ENCODE assay signal across 1 cellular context in genomic region chr3:164498917-164499316, GRCh38.
TF ChIP-seq lines count a peak whose summit lies in the region.

No MANE protein-coding gene starts in this region.

TF ChIP-seq in HepG2, 621 proteins besides CTCF, POLR2A, EP300 and RAD21 (continued from another document and continues in another):
- TF ChIP-seq, protein P1, sequence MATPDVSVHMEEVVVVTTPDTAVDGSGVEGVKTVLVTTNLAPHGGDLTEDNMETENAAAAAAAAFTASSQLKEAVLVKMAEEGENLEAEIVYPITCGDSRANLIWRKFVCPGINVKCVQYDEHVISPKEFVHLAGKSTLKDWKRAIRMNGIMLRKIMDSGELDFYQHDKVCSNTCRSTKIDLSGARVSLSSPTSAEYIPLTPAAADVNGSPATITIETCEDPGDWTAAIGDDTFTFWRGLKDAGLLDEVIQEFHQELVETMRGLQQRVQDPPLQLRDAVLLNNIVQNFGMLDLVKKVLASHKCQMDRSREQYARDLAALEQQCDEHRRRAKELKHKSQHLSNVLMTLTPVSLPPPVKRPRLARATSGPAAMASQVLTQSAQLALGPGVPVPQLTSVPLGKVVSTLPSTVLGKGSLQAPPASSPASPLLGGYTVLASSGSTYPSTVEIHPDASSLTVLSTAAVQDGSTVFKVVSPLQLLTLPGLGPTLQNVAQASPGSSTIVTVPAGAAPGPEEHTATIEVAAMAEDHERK (CRISPR knock-in tag; IDR thresholded peaks at IDR 0.05; ENCODE audit: low read depth), result no peak
- no peak for TF ChIP-seq IKZF1 (IDR thresholded peaks at IDR 0.05)
- no peak; the same call in 1 of the 2 replicates for TF ChIP-seq NR2F6 (IDR thresholded peaks at IDR 0.05)
- TF ChIP-seq NR2F6 (CRISPR knock-in tag; IDR thresholded peaks at IDR 0.05), result no peak
- TF ChIP-seq HINFP (CRISPR knock-in tag; IDR thresholded peaks at IDR 0.05; ENCODE audit: low read depth), result no peak
- no peak for TF ChIP-seq KAT2B (IDR thresholded peaks at IDR 0.05; ENCODE audit: borderline replicate concordance, low read depth, low read length)
- TF ChIP-seq ZNF816 (CRISPR knock-in tag; IDR thresholded peaks at IDR 0.05; ENCODE audit: borderline replicate concordance), result no peak
- no peak for TF ChIP-seq NKX3-1 (CRISPR knock-in tag; IDR thresholded peaks at IDR 0.05)
- TF ChIP-seq MED1 (CRISPR knock-in tag; IDR thresholded peaks at IDR 0.05), result peak; percentile 40
- no peak for TF ChIP-seq ZBTB7A (CRISPR knock-in tag; IDR thresholded peaks at IDR 0.05)
- TF ChIP-seq ARID4A (CRISPR knock-in tag; IDR thresholded peaks at IDR 0.05; ENCODE audit: borderline replicate concordance), result no peak
- TF ChIP-seq ELF3 (CRISPR knock-in tag; IDR thresholded peaks at IDR 0.05), result peak; percentile 59; the same call in 1 of the 2 replicates
- TF ChIP-seq, protein P2, sequence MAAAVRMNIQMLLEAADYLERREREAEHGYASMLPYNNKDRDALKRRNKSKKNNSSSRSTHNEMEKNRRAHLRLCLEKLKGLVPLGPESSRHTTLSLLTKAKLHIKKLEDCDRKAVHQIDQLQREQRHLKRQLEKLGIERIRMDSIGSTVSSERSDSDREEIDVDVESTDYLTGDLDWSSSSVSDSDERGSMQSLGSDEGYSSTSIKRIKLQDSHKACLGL (CRISPR knock-in tag; IDR thresholded peaks at IDR 0.05), result no peak
- no peak for TF ChIP-seq ZNF724P (CRISPR knock-in tag; IDR thresholded peaks at IDR 0.05; ENCODE audit: borderline replicate concordance)
- TF ChIP-seq, protein P3, sequence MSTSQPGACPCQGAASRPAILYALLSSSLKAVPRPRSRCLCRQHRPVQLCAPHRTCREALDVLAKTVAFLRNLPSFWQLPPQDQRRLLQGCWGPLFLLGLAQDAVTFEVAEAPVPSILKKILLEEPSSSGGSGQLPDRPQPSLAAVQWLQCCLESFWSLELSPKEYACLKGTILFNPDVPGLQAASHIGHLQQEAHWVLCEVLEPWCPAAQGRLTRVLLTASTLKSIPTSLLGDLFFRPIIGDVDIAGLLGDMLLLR (CRISPR knock-in tag; IDR thresholded peaks at IDR 0.05), result no peak
- no peak for TF ChIP-seq ZNF513 (CRISPR knock-in tag; conservative IDR thresholded peaks at IDR 0.05)
- TF ChIP-seq, protein P4, sequence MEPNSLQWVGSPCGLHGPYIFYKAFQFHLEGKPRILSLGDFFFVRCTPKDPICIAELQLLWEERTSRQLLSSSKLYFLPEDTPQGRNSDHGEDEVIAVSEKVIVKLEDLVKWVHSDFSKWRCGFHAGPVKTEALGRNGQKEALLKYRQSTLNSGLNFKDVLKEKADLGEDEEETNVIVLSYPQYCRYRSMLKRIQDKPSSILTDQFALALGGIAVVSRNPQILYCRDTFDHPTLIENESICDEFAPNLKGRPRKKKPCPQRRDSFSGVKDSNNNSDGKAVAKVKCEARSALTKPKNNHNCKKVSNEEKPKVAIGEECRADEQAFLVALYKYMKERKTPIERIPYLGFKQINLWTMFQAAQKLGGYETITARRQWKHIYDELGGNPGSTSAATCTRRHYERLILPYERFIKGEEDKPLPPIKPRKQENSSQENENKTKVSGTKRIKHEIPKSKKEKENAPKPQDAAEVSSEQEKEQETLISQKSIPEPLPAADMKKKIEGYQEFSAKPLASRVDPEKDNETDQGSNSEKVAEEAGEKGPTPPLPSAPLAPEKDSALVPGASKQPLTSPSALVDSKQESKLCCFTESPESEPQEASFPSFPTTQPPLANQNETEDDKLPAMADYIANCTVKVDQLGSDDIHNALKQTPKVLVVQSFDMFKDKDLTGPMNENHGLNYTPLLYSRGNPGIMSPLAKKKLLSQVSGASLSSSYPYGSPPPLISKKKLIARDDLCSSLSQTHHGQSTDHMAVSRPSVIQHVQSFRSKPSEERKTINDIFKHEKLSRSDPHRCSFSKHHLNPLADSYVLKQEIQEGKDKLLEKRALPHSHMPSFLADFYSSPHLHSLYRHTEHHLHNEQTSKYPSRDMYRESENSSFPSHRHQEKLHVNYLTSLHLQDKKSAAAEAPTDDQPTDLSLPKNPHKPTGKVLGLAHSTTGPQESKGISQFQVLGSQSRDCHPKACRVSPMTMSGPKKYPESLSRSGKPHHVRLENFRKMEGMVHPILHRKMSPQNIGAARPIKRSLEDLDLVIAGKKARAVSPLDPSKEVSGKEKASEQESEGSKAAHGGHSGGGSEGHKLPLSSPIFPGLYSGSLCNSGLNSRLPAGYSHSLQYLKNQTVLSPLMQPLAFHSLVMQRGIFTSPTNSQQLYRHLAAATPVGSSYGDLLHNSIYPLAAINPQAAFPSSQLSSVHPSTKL (CRISPR knock-in tag; IDR thresholded peaks at IDR 0.05), result peak; percentile 78
- TF ChIP-seq ZNF350 (CRISPR knock-in tag; IDR thresholded peaks at IDR 0.05; ENCODE audit: borderline replicate concordance, low read depth), result no peak
- no peak for TF ChIP-seq ZSCAN31 (CRISPR knock-in tag; IDR thresholded peaks at IDR 0.05; ENCODE audit: low read depth)
- TF ChIP-seq ZBTB7B (CRISPR knock-in tag; IDR thresholded peaks at IDR 0.05), result no peak
- TF ChIP-seq SIX1 (CRISPR knock-in tag; IDR thresholded peaks at IDR 0.05; ENCODE audit: borderline replicate concordance), result no peak
- no peak for TF ChIP-seq SETDB1 (CRISPR knock-in tag; IDR thresholded peaks at IDR 0.05; ENCODE audit: borderline replicate concordance)
- peak; percentile 83; the same call in 1 of the 2 replicates for TF ChIP-seq FOXK1 (CRISPR knock-in tag; IDR thresholded peaks at IDR 0.05; ENCODE audit: borderline replicate concordance, low read depth)
- TF ChIP-seq, protein P5, sequence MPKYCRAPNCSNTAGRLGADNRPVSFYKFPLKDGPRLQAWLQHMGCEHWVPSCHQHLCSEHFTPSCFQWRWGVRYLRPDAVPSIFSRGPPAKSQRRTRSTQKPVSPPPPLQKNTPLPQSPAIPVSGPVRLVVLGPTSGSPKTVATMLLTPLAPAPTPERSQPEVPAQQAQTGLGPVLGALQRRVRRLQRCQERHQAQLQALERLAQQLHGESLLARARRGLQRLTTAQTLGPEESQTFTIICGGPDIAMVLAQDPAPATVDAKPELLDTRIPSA (CRISPR knock-in tag; IDR thresholded peaks at IDR 0.05; ENCODE audit: borderline replicate concordance), result no peak
- TF ChIP-seq RXRB (CRISPR knock-in tag; IDR thresholded peaks at IDR 0.05; ENCODE audit: borderline replicate concordance), result peak; percentile 98
- TF ChIP-seq ZNF30 (CRISPR knock-in tag; IDR thresholded peaks at IDR 0.05), result no peak
- no peak for TF ChIP-seq ZMYM2 (CRISPR knock-in tag; IDR thresholded peaks at IDR 0.05)
- TF ChIP-seq ETV6 (CRISPR knock-in tag; conservative IDR thresholded peaks at IDR 0.05), result no peak
- TF ChIP-seq ZNF317 (CRISPR knock-in tag; IDR thresholded peaks at IDR 0.05), result no peak
- no peak for TF ChIP-seq HMG20B (CRISPR knock-in tag; conservative IDR thresholded peaks at IDR 0.05)
- no peak for TF ChIP-seq ZNF235 (CRISPR knock-in tag; IDR thresholded peaks at IDR 0.05; ENCODE audit: borderline replicate concordance)
- no peak for TF ChIP-seq SNAPC4 (CRISPR knock-in tag; IDR thresholded peaks at IDR 0.05)
- TF ChIP-seq ZNF556 (CRISPR knock-in tag; IDR thresholded peaks at IDR 0.05; ENCODE audit: borderline replicate concordance), result no peak
- no peak for TF ChIP-seq ZNF605 (CRISPR knock-in tag; IDR thresholded peaks at IDR 0.05)
- TF ChIP-seq, protein P6, sequence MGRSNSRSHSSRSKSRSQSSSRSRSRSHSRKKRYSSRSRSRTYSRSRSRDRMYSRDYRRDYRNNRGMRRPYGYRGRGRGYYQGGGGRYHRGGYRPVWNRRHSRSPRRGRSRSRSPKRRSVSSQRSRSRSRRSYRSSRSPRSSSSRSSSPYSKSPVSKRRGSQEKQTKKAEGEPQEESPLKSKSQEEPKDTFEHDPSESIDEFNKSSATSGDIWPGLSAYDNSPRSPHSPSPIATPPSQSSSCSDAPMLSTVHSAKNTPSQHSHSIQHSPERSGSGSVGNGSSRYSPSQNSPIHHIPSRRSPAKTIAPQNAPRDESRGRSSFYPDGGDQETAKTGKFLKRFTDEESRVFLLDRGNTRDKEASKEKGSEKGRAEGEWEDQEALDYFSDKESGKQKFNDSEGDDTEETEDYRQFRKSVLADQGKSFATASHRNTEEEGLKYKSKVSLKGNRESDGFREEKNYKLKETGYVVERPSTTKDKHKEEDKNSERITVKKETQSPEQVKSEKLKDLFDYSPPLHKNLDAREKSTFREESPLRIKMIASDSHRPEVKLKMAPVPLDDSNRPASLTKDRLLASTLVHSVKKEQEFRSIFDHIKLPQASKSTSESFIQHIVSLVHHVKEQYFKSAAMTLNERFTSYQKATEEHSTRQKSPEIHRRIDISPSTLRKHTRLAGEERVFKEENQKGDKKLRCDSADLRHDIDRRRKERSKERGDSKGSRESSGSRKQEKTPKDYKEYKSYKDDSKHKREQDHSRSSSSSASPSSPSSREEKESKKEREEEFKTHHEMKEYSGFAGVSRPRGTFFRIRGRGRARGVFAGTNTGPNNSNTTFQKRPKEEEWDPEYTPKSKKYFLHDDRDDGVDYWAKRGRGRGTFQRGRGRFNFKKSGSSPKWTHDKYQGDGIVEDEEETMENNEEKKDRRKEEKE (IDR thresholded peaks at IDR 0.05), result no peak
- TF ChIP-seq TOPORS (CRISPR knock-in tag; IDR thresholded peaks at IDR 0.05), result no peak
- no peak for TF ChIP-seq GABPA (IDR thresholded peaks at IDR 0.05; ENCODE audit: low read depth, low read length)
- TF ChIP-seq GABPA (CRISPR knock-in tag; IDR thresholded peaks at IDR 0.05; ENCODE audit: low read depth), result peak; percentile 51
